ENCODE assay signal across 19 cellular contexts in the genomic region with DNA sequence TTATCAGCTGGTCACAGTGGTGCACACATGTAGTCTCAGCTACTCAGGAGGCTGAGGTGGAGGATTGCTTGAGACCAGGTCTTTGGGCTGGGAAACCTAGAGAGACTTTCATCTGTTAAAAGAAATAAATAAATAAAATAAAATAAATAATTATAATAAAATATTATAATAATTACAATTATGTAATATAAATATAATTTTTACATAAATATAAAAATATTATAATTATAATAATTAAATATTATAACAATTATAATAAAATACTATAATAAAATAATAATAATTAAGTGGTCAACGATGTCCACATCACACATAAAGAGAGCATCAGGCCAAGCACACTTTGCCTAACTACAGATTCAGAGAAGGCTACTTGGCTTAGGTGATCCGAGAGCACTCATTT.
"Had no signal": no experiment of that assay in that cellular context is flagged by ENCODE, and none has a peak within 500 bp of the region (broad histone marks: within the 10 kb centered on the region; RNA-seq: fewer than 3 reads in every experiment).

No MANE protein-coding gene starts in this region.

- H3K27me3 ChIP-seq: MG63 had no signal

- H3K9me3 ChIP-seq: MG63, SK-N-SH had no signal

- H3K27ac ChIP-seq: RWPE1 had no signal

- DNase-seq: IMR-90, KG1, MG63, NCI-H1092, NCI-H1105 treated with DMSO at 0.1 percent for 48 hours, NCI-H1417 treated with DMSO at 0.1 percent for 48 hours, NCI-H146, NCI-H1694 treated with DMSO at 0.1 percent for 48 hours, NCI-H1930, NCI-H2171 treated with DMSO at 0.1 percent for 48 hours, NCI-H2227 treated with DMSO at 0.1 percent for 48 hours, NCI-H510A, NCI-H524 treated with DMSO at 0.1 percent for 48 hours, NCI-H69, NCI-H774, SHP77, SK-N-SH, SW 1271 had no signal

- H3K4me3 ChIP-seq: MG63 had no signal
